1 cellular context compared by ENCODE assay signal in the genomic region with DNA sequence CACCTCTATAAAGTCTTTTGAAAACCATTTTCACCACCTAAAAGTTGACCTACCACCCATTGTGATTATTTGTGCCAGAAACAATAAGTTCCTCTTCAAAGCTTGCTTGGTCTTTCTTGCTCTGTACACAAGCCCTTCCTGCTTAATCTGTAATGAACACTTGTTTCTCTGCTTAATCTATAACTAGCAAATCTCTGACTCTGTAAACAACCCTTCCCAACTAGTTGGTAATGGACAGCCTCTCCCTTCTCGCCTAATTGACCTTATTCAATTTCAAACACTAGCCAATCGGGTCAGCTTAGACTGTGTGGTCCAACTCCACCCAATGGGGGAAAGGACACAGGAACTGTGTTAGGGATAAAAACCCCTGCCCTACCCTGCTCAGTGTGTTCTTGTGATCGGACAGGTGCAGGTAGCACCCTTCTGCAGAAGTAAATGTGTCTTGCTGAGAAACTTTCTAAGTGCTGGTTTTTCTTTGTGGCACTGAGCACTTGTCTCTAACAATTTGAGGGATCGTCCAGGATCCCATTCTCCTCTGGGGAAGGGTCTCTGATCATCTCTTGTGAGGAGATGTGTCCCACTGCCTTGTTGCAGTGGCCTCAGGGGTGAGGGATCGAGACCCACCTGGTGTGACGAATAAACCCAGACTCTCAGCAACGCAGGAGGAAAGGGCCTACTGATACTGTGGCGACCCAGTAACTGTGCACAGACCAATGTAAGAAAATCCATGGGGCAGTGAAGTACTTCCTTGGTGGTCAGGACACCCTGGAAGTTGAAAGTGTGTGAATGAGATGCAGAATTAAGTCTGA.
TF ChIP-seq lines count a peak whose summit lies in the region.

No MANE protein-coding gene starts in this region.

TF ChIP-seq in HepG2, 621 proteins besides CTCF, POLR2A, EP300 and RAD21 (continued from another document):
- TF ChIP-seq, protein P1, sequence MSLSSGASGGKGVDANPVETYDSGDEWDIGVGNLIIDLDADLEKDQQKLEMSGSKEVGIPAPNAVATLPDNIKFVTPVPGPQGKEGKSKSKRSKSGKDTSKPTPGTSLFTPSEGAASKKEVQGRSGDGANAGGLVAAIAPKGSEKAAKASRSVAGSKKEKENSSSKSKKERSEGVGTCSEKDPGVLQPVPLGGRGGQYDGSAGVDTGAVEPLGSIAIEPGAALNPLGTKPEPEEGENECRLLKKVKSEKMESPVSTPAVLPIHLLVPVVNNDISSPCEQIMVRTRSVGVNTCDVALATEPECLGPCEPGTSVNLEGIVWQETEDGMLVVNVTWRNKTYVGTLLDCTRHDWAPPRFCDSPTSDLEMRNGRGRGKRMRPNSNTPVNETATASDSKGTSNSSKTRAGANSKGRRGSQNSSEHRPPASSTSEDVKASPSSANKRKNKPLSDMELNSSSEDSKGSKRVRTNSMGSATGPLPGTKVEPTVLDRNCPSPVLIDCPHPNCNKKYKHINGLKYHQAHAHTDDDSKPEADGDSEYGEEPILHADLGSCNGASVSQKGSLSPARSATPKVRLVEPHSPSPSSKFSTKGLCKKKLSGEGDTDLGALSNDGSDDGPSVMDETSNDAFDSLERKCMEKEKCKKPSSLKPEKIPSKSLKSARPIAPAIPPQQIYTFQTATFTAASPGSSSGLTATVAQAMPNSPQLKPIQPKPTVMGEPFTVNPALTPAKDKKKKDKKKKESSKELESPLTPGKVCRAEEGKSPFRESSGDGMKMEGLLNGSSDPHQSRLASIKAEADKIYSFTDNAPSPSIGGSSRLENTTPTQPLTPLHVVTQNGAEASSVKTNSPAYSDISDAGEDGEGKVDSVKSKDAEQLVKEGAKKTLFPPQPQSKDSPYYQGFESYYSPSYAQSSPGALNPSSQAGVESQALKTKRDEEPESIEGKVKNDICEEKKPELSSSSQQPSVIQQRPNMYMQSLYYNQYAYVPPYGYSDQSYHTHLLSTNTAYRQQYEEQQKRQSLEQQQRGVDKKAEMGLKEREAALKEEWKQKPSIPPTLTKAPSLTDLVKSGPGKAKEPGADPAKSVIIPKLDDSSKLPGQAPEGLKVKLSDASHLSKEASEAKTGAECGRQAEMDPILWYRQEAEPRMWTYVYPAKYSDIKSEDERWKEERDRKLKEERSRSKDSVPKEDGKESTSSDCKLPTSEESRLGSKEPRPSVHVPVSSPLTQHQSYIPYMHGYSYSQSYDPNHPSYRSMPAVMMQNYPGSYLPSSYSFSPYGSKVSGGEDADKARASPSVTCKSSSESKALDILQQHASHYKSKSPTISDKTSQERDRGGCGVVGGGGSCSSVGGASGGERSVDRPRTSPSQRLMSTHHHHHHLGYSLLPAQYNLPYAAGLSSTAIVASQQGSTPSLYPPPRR (CRISPR knock-in tag; IDR thresholded peaks at IDR 0.05; ENCODE audit: borderline replicate concordance): peak; percentile 97
- TF ChIP-seq BHLHE40 (IDR thresholded peaks at IDR 0.05; ENCODE audit: low read length) (no peak), RFXAP (CRISPR knock-in tag; IDR thresholded peaks at IDR 0.05; ENCODE audit: borderline replicate concordance) (no peak), SRF (IDR thresholded peaks at IDR 0.05; ENCODE audit: low read depth, low read length) (no peak), ZNF335 (CRISPR knock-in tag; IDR thresholded peaks at IDR 0.05) (0 out of 2 replicates have a peak, but pooled peaks have one; percentile 31), JARID2 (CRISPR knock-in tag; IDR thresholded peaks at IDR 0.05; ENCODE audit: insufficient replicate concordance) (peak; percentile 29), GLI4 (CRISPR knock-in tag; IDR thresholded peaks at IDR 0.05; ENCODE audit: borderline replicate concordance) (0 out of 2 replicates have a peak, but pooled peaks have one; percentile 56), SIX1 (CRISPR knock-in tag; IDR thresholded peaks at IDR 0.05; ENCODE audit: borderline replicate concordance) (peak; percentile 88), TARDBP (CRISPR knock-in tag; IDR thresholded peaks at IDR 0.05) (peak; percentile 91; the same call in 1 of the 2 replicates), JDP2 (CRISPR knock-in tag; IDR thresholded peaks at IDR 0.05; ENCODE audit: borderline replicate concordance) (no peak), HMG20A (CRISPR knock-in tag; IDR thresholded peaks at IDR 0.05; ENCODE audit: borderline replicate concordance) (peak; percentile 89)
- TF ChIP-seq, protein P2, sequence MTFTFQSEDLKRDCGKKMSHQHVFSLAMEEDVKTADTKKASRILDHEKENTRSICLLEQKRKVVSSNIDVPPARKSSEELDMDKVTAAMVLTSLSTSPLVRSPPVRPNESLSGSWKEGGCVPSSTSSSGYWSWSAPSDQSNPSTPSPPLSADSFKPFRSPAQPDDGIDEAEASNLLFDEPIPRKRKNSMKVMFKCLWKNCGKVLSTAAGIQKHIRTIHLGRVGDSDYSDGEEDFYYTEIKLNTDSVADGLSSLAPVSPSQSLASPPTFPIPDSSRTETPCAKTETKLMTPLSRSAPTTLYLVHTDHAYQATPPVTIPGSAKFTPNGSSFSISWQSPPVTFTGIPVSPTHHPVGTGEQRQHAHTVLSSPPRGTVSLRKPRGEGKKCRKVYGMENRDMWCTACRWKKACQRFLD (CRISPR knock-in tag; IDR thresholded peaks at IDR 0.05; ENCODE audit: borderline replicate concordance): no peak
- TF ChIP-seq, protein P3, sequence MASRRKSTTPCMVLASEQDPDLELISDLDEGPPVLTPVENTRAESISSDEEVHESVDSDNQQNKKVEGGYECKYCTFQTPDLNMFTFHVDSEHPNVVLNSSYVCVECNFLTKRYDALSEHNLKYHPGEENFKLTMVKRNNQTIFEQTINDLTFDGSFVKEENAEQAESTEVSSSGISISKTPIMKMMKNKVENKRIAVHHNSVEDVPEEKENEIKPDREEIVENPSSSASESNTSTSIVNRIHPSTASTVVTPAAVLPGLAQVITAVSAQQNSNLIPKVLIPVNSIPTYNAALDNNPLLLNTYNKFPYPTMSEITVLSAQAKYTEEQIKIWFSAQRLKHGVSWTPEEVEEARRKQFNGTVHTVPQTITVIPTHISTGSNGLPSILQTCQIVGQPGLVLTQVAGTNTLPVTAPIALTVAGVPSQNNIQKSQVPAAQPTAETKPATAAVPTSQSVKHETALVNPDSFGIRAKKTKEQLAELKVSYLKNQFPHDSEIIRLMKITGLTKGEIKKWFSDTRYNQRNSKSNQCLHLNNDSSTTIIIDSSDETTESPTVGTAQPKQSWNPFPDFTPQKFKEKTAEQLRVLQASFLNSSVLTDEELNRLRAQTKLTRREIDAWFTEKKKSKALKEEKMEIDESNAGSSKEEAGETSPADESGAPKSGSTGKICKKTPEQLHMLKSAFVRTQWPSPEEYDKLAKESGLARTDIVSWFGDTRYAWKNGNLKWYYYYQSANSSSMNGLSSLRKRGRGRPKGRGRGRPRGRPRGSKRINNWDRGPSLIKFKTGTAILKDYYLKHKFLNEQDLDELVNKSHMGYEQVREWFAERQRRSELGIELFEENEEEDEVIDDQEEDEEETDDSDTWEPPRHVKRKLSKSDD (CRISPR knock-in tag; IDR thresholded peaks at IDR 0.05; ENCODE audit: low read depth): no peak
- TF ChIP-seq, protein P4, sequence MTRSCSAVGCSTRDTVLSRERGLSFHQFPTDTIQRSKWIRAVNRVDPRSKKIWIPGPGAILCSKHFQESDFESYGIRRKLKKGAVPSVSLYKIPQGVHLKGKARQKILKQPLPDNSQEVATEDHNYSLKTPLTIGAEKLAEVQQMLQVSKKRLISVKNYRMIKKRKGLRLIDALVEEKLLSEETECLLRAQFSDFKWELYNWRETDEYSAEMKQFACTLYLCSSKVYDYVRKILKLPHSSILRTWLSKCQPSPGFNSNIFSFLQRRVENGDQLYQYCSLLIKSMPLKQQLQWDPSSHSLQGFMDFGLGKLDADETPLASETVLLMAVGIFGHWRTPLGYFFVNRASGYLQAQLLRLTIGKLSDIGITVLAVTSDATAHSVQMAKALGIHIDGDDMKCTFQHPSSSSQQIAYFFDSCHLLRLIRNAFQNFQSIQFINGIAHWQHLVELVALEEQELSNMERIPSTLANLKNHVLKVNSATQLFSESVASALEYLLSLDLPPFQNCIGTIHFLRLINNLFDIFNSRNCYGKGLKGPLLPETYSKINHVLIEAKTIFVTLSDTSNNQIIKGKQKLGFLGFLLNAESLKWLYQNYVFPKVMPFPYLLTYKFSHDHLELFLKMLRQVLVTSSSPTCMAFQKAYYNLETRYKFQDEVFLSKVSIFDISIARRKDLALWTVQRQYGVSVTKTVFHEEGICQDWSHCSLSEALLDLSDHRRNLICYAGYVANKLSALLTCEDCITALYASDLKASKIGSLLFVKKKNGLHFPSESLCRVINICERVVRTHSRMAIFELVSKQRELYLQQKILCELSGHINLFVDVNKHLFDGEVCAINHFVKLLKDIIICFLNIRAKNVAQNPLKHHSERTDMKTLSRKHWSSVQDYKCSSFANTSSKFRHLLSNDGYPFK (CRISPR knock-in tag; IDR thresholded peaks at IDR 0.05; ENCODE audit: borderline replicate concordance): peak; percentile 15; the same call in 1 of the 2 replicates
